In genomic region chr12:89721291-89721987, GRCh38 we compare ENCODE assay signal across 1 cellular context.
TF ChIP-seq lines count a peak whose summit lies in the region.

No MANE protein-coding gene starts in this region.

TF ChIP-seq in GM12878, 131 proteins besides CTCF, POLR2A, EP300 and RAD21 (continued from another document and continues in another):
- TF ChIP-seq ZBTB40 (IDR thresholded peaks at IDR 0.05; ENCODE audit: borderline replicate concordance) (no peak), SP1 (IDR thresholded peaks at IDR 0.05; ENCODE audit: low read depth, low read length) (no peak), YY1 (IDR thresholded peaks at IDR 0.05; ENCODE audit: low read depth, low read length) (no peak), EED (IDR thresholded peaks at IDR 0.05; ENCODE audit: low read depth) (no peak), MEF2A (IDR thresholded peaks at IDR 0.05; ENCODE audit: insufficient read depth, low read depth, low read length) (peak; percentile 88), TCF3 (IDR thresholded peaks at IDR 0.05; ENCODE audit: borderline replicate concordance, insufficient read depth, low read depth, low read length) (no peak), JUNB (IDR thresholded peaks at IDR 0.05) (peak; percentile 53), NRF1 (conservative IDR thresholded peaks at IDR 0.05; ENCODE audit: low read depth, low read length) (no peak), SREBF1 (IDR thresholded peaks at IDR 0.05; ENCODE audit: low read length) (no peak), IKZF1 (conservative IDR thresholded peaks at IDR 0.05) (0 out of 2 replicates have a peak, but pooled peaks have one; percentile 38), MYC (IDR thresholded peaks at IDR 0.05; ENCODE audit: insufficient read depth, insufficient read length, insufficient replicate concordance, low read length, severe bottlenecking) (no peak), ZNF274 (IDR thresholded peaks at IDR 0.05; ENCODE audit: insufficient read depth, insufficient read length) (no peak), BCLAF1 (IDR thresholded peaks at IDR 0.05) (no peak), NFXL1 (IDR thresholded peaks at IDR 0.05; ENCODE audit: borderline replicate concordance) (no peak), RFX5 (IDR thresholded peaks at IDR 0.05; ENCODE audit: low read depth, low read length) (no peak), REST (IDR thresholded peaks at IDR 0.05; ENCODE audit: low read depth, low read length) (no peak), SMARCA5 (IDR thresholded peaks at IDR 0.05) (no peak), SMAD5 (IDR thresholded peaks at IDR 0.05; ENCODE audit: low read depth) (no peak), ESRRA (IDR thresholded peaks at IDR 0.05; ENCODE audit: low read length) (no peak), CREB1 (IDR thresholded peaks at IDR 0.05; ENCODE audit: low read depth) (peak; percentile 84), NR2F1 (conservative IDR thresholded peaks at IDR 0.05) (0 out of 2 replicates have a peak, but pooled peaks have one; percentile 24), ASH2L (IDR thresholded peaks at IDR 0.05; ENCODE audit: borderline replicate concordance, low read depth) (peak; percentile 79; the same call in 1 of the 2 replicates), MEF2B (IDR thresholded peaks at IDR 0.05; ENCODE audit: partially characterized antibody, poor library complexity, severe bottlenecking) (peak; percentile 67), KLF5 (IDR thresholded peaks at IDR 0.05; ENCODE audit: partially characterized antibody) (no peak), ZZZ3 (IDR thresholded peaks at IDR 0.05; ENCODE audit: control insufficient read depth, insufficient read length, low read depth) (no peak), DPF2 (IDR thresholded peaks at IDR 0.05) (no peak), RUNX3 (IDR thresholded peaks at IDR 0.05; ENCODE audit: low read length) (peak; percentile 38; the same call in 1 of the 2 replicates), E2F4 (IDR thresholded peaks at IDR 0.05; ENCODE audit: low read depth, low read length) (no peak), ETV6 (conservative IDR thresholded peaks at IDR 0.05 in 1 of 2, IDR thresholded peaks at IDR 0.05 in 1 of 2; ENCODE audit: borderline replicate concordance in 1 of 2, low read depth in 1 of 2) (no peak), CBX3 (IDR thresholded peaks at IDR 0.05; ENCODE audit: borderline replicate concordance, low read depth) (no peak), NFYA (IDR thresholded peaks at IDR 0.05; ENCODE audit: borderline replicate concordance, low read depth, low read length) (no peak), MXI1 (IDR thresholded peaks at IDR 0.05; ENCODE audit: low read depth, low read length) (0 out of 2 replicates have a peak, but pooled peaks have one; percentile 13), IRF3 (IDR thresholded peaks at IDR 0.05) (no peak), ZNF384 (IDR thresholded peaks at IDR 0.05; ENCODE audit: borderline replicate concordance, low read depth, low read length) (no peak; the same call in 1 of the 2 replicates)
- TF ChIP-seq, protein P1, sequence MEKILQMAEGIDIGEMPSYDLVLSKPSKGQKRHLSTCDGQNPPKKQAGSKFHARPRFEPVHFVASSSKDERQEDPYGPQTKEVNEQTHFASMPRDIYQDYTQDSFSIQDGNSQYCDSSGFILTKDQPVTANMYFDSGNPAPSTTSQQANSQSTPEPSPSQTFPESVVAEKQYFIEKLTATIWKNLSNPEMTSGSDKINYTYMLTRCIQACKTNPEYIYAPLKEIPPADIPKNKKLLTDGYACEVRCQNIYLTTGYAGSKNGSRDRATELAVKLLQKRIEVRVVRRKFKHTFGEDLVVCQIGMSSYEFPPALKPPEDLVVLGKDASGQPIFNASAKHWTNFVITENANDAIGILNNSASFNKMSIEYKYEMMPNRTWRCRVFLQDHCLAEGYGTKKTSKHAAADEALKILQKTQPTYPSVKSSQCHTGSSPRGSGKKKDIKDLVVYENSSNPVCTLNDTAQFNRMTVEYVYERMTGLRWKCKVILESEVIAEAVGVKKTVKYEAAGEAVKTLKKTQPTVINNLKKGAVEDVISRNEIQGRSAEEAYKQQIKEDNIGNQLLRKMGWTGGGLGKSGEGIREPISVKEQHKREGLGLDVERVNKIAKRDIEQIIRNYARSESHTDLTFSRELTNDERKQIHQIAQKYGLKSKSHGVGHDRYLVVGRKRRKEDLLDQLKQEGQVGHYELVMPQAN (conservative IDR thresholded peaks at IDR 0.05): no peak
- TF ChIP-seq, protein P2, sequence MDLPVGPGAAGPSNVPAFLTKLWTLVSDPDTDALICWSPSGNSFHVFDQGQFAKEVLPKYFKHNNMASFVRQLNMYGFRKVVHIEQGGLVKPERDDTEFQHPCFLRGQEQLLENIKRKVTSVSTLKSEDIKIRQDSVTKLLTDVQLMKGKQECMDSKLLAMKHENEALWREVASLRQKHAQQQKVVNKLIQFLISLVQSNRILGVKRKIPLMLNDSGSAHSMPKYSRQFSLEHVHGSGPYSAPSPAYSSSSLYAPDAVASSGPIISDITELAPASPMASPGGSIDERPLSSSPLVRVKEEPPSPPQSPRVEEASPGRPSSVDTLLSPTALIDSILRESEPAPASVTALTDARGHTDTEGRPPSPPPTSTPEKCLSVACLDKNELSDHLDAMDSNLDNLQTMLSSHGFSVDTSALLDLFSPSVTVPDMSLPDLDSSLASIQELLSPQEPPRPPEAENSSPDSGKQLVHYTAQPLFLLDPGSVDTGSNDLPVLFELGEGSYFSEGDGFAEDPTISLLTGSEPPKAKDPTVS (IDR thresholded peaks at IDR 0.05; ENCODE audit: low read depth, low read length): no peak
- TF ChIP-seq, protein P3, sequence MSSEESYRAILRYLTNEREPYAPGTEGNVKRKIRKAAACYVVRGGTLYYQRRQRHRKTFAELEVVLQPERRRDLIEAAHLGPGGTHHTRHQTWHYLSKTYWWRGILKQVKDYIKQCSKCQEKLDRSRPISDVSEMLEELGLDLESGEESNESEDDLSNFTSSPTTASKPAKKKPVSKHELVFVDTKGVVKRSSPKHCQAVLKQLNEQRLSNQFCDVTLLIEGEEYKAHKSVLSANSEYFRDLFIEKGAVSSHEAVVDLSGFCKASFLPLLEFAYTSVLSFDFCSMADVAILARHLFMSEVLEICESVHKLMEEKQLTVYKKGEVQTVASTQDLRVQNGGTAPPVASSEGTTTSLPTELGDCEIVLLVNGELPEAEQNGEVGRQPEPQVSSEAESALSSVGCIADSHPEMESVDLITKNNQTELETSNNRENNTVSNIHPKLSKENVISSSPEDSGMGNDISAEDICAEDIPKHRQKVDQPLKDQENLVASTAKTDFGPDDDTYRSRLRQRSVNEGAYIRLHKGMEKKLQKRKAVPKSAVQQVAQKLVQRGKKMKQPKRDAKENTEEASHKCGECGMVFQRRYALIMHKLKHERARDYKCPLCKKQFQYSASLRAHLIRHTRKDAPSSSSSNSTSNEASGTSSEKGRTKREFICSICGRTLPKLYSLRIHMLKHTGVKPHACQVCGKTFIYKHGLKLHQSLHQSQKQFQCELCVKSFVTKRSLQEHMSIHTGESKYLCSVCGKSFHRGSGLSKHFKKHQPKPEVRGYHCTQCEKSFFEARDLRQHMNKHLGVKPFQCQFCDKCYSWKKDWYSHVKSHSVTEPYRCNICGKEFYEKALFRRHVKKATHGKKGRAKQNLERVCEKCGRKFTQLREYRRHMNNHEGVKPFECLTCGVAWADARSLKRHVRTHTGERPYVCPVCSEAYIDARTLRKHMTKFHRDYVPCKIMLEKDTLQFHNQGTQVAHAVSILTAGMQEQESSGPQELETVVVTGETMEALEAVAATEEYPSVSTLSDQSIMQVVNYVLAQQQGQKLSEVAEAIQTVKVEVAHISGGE (CRISPR knock-in tag; IDR thresholded peaks at IDR 0.05): no peak
- TF ChIP-seq, protein P4, sequence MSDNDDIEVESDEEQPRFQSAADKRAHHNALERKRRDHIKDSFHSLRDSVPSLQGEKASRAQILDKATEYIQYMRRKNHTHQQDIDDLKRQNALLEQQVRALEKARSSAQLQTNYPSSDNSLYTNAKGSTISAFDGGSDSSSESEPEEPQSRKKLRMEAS (IDR thresholded peaks at IDR 0.05; ENCODE audit: low read depth, low read length): no peak
- TF ChIP-seq, protein P5, sequence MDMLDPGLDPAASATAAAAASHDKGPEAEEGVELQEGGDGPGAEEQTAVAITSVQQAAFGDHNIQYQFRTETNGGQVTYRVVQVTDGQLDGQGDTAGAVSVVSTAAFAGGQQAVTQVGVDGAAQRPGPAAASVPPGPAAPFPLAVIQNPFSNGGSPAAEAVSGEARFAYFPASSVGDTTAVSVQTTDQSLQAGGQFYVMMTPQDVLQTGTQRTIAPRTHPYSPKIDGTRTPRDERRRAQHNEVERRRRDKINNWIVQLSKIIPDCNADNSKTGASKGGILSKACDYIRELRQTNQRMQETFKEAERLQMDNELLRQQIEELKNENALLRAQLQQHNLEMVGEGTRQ (IDR thresholded peaks at IDR 0.05; ENCODE audit: borderline replicate concordance, low read depth, low read length): no peak
